ENCODE assay signal across 10 cellular contexts in the genomic region with DNA sequence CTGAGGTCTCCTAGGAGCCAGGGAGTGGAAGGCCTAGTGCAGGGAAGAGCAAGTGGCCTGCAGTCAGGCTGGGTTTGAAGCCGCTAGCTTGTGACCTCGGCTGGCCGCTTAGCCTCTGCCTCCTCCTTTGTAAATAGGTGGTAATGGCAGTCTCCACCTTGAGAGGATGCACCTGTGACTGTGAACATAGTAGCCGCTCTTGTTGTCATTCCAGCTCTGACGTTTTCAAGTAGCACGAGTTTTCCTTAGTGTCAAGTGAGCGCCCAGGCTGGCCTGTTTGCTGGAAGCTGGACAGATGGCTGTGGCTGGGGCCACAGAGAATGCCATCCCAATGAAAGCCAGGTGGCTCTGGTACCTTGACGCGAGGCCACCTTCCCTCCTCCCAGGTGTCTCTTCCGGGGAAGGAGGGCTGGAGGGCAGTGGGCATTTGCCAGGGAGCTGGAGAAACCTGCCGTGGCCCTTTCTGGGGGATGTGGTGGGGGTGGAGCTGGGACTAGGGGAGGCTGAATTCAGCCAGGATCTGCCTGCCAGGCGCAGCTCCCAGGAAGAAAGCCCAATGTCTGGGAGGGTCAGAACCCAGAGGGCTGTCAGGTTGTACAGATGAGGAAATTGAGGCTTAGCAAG. TPM values are rescaled to one million over a fixed set of nuclear protein-coding genes. Genes with fewer than 3 reads are reported as not detected.
A peak's percentile ranks its signal among the peaks of the same experiment; 100 is the strongest.
DNase-seq lines count a peak whose midpoint lies in the region; ATAC-seq and TF ChIP-seq lines count a peak whose summit lies in the region.
"Had no signal": no experiment of that assay in that cellular context is flagged by ENCODE, and none has a peak within 500 bp of the region (broad histone marks: within the 10 kb centered on the region; RNA-seq: fewer than 3 reads in every experiment).

No MANE protein-coding gene starts in this region.

- H3K36me3 ChIP-seq in adipocyte (ENCODE audit: control insufficient read depth, insufficient read depth, low read length, severe bottlenecking) (peaks cover 28% of the 10 kb centered on the region), lung (ENCODE audit: control insufficient read depth in 2 of 2, insufficient read depth in 2 of 2, low read length in 2 of 2) (no peaks in the 10 kb centered on the region)

- H3K4me1 ChIP-seq in adipocyte (ENCODE audit: control insufficient read depth, insufficient read depth, low read length): peaks cover 55% of the 10 kb centered on the region
- peaks cover 8 to 40% of the 10 kb centered on the region in 2 donors for H3K4me1 ChIP-seq in lung (ENCODE audit: control insufficient read depth in 2 of 2, insufficient read depth in 2 of 2, low read length in 2 of 2)

- peak overlapping the region; percentile 48 to 53 for H3K27ac ChIP-seq in lung (ENCODE audit: low read depth in 1 of 2, low read length in 1 of 2)

- H3K4me3 ChIP-seq in adipocyte (ENCODE audit: low read length) (peak overlapping the region; percentile 97), lung (no peak overlapping the region)

- no peaks in the 10 kb centered on the region for H3K9me3 ChIP-seq in adipocyte (ENCODE audit: control insufficient read depth, low read length)
- H3K9me3 ChIP-seq in lung (ENCODE audit: control insufficient read depth in 2 of 2, insufficient read depth in 1 of 2, low read length in 1 of 2): no peaks in the 10 kb centered on the region

- H3K27me3 Mint-ChIP-seq in stimulated activated naive CD8-positive, alpha-beta T cell treated with anti-CD3 and anti-CD28 coated beads, Interleukin-15, amount 100 ng/mL, for 72 hours: peaks cover 78% of the 10 kb centered on the region

- no peaks in the 10 kb centered on the region for H3K27me3 ChIP-seq in adipocyte (replicated peaks; ENCODE audit: control insufficient read depth, insufficient read depth, low read length)
- H3K27me3 ChIP-seq in lung (ENCODE audit: control insufficient read depth, insufficient read depth): no peaks in the 10 kb centered on the region

- peaks cover under 1% of the 10 kb centered on the region in 2 donors for H3K9me3 Mint-ChIP-seq in stimulated activated naive CD8-positive, alpha-beta T cell treated with anti-CD3 and anti-CD28 coated beads, Interleukin-15, amount 100 ng/mL, for 72 hours
- H3K9me3 Mint-ChIP-seq: CD8-positive, alpha-beta T cell had no signal

- no peak for TF ChIP-seq CTCF in lung (IDR thresholded peaks at IDR 0.05; ENCODE audit: control extremely low read depth, extremely low read depth)

- no peak for ATAC-seq in stimulated activated naive CD8-positive, alpha-beta T cell treated with anti-CD3 and anti-CD28 coated beads, Interleukin-15, amount 100 ng/mL, for 72 hours
- no peak for ATAC-seq in stimulated activated naive CD8-positive, alpha-beta T cell treated with anti-CD3 and anti-CD28 coated beads, Interleukin-15, Interleukin-2, amounts not matched to agents 100 U/mL and 50 U/mL, for 24 hours
- ATAC-seq in lung (ENCODE audit: insufficient read depth, low FRiP score): no peak
- ATAC-seq: CD8-positive, alpha-beta T cell had no signal

- 77 to 88% methylated on average over 12 of the region's 12 CpGs for WGBS in lung, 2 donors

- H3K9ac ChIP-seq in adipocyte (ENCODE audit: low read length): peak overlapping the region; percentile 99

- peak overlapping the region; percentile 66 to 96 for H3K27ac Mint-ChIP-seq in stimulated activated naive CD8-positive, alpha-beta T cell treated with anti-CD3 and anti-CD28 coated beads, Interleukin-15, amount 100 ng/mL, for 72 hours
- H3K27ac Mint-ChIP-seq: CD8-positive, alpha-beta T cell had no signal

- no peak for DNase-seq in stimulated activated naive CD8-positive, alpha-beta T cell treated with anti-CD3 and anti-CD28 coated beads, Interleukin-15, amount 100 ng/mL, for 72 hours
- DNase-seq in stimulated activated naive CD8-positive, alpha-beta T cell treated with anti-CD3 and anti-CD28 coated beads, Interleukin-15, Interleukin-2, amounts not matched to agents 100 U/mL and 50 U/mL, for 24 hours: no peak
- DNase-seq in adipocyte (ENCODE audit: low read depth) (no peak), lung (ENCODE audit: low spot score) (no peak), NCI-H1092 treated with DMSO at 0.1 percent for 48 hours (lab: John Stamatoyannopoulos, UW) (no peak), NCI-H1694 treated with DMSO at 0.1 percent for 48 hours (lab: John Stamatoyannopoulos, UW) (no peak)
- DNase-seq in stimulated activated CD4-positive, alpha-beta T cell treated with anti-CD3 and anti-CD28 coated beads, Interleukin-2, amount 100 ng/mL, for 48 hours: no peak
- DNase-seq in activated CD4-positive, alpha-beta T cell treated with anti-CD3 and anti-CD28 coated beads for 48 hours: no peak
- DNase-seq: activated CD4-positive, alpha-beta T cell treated with anti-CD3 and anti-CD28 coated beads, Interleukin-2, amount 50 U/mL, for 4 hours; CD8-positive, alpha-beta T cell had no signal

- H3K4me3 Mint-ChIP-seq in stimulated activated naive CD8-positive, alpha-beta T cell treated with anti-CD3 and anti-CD28 coated beads, Interleukin-15, amount 100 ng/mL, for 72 hours: peak overlapping the region; percentile 22 to 52
- H3K4me3 Mint-ChIP-seq: CD8-positive, alpha-beta T cell had no signal

- H3K4me1 Mint-ChIP-seq in stimulated activated naive CD8-positive, alpha-beta T cell treated with anti-CD3 and anti-CD28 coated beads, Interleukin-15, amount 100 ng/mL, for 72 hours: peaks cover 50% of the 10 kb centered on the region

RNA-seq across cellular contexts. Expression of a gene that starts 2.5 kb away (rescaled TPM):
- 100 to 1,000 TPM in 1 of 2 donors, 10 to 100 TPM in 1; 51.2 to 111 TPM for total RNA-seq in lung
- 100 to 1,000 TPM; 114 to 165 TPM for polyA plus RNA-seq in lung
- total RNA-seq: CD8-positive, alpha-beta T cell had no signal
